8 cellular contexts compared by ENCODE assay signal in the genomic region with DNA sequence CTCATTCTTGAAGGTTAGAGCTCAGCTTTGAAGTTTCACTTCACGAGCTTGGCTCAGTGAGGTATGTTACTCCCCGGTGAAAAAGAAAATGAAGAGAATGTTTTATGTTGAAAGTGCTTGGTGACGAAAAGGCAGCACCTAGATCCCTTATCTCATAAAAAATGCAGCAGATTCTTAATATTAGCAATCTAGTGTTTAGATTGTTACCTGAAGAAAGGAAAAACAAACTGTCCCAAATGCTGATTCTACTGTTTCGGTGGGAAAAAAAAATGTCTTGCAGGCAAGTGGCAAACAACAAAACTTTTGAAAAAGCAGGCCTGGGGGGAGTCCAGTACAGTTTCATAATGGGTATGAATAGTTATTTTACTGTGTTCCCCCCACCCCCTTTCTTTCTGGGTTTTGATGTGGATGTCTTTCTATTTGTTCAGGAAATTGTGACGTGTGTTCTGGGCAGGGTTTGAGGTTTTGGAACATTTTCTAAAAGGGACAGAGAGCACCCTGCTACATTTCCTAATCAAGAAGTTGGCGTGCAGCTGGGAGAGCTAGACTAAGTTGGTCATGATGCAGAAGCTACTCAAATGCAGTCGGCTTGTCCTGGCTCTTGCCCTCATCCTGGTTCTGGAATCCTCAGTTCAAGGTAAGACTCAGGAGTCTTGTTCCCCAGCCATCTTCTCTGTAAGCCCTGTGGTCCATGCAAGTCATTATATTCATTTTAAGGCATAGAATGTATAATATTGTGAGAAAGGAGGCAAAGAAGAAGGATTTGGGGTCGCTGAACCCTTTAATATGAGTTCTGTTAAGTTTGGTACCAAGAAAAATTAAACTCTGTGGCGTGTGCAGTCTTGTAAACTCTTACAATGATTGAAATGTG. TPM values are rescaled to one million over a fixed set of nuclear protein-coding genes. Genes with fewer than 3 reads are reported as not detected.
DNase-seq lines count a peak whose midpoint lies in the region; ATAC-seq lines count a peak whose summit lies in the region.

Gene SRGN (plus strand): TSS at position 504 of the 871 bp plus-strand sequence. CDS start 55 bp downstream, at position 559.

- peak within 1 kb of the TSS; percentile 96 for H3K4me3 Mint-ChIP-seq in activated naive CD8-positive, alpha-beta T cell

- peak within 1 kb of the TSS; percentile 99 for H3K27ac Mint-ChIP-seq in activated naive CD8-positive, alpha-beta T cell

- H3K9me3 ChIP-seq in SJSA1 (replicated peaks) (no peaks in the 10 kb centered on the region), SJCRH30 (replicated peaks) (no peaks in the 10 kb centered on the region)

- intact Hi-C loops in left cardiac atrium (cut with DNase I) = no loop called here

- H3K4me1 Mint-ChIP-seq in activated naive CD8-positive, alpha-beta T cell (ENCODE audit: low read depth) = peaks cover 56% of the 10 kb centered on the region

- ATAC-seq in GM18498 (IDR thresholded peaks at IDR 0.05; ENCODE audit: unreplicated experiment) = peak; percentile 52
- peak; percentile 64 for ATAC-seq in HG02970 (IDR thresholded peaks at IDR 0.05; ENCODE audit: low FRiP score, unreplicated experiment)
- peak; percentile 85 to 86 for ATAC-seq in left cardiac atrium

- H3K27me3 ChIP-seq in SJSA1 (replicated peaks) (no peaks in the 10 kb centered on the region), SJCRH30 (no peaks in the 10 kb centered on the region)

- peak; percentile 55 to 62 for DNase-seq in SJSA1 (ENCODE audit: low read depth in 1 of 2, low spot score in 2 of 2)
- peak; percentile 84 for DNase-seq in left cardiac atrium
- peak; percentile 57 to 77 (median 62) for DNase-seq in stimulated activated CD4-positive, alpha-beta T cell treated with anti-CD3 and anti-CD28 coated beads, Interleukin-12 subunit alpha, Interleukin-12 subunit beta, amount 100 ng/mL, for 48 hours (ENCODE audit: low read depth in 2 of 3, low spot score in 1 of 3)
- DNase-seq in NCI-H2081 (lab: John Stamatoyannopoulos, UW) = no peak
- DNase-seq in SJCRH30 = no peak

- peak within 1 kb of the TSS; percentile 40 for H3K4me3 ChIP-seq in SJSA1
- H3K4me3 ChIP-seq in SJCRH30 = no peak within 1 kb of the TSS

- H3K4me1 ChIP-seq in SJSA1 (replicated peaks) = peaks cover 36% of the 10 kb centered on the region
- no peaks in the 10 kb centered on the region for H3K4me1 ChIP-seq in SJCRH30

- H3K36me3 ChIP-seq in SJSA1 (peaks cover 6% of the 10 kb centered on the region), SJCRH30 (no peaks in the 10 kb centered on the region)

- peaks cover 17% of the 10 kb centered on the region for H3K36me3 Mint-ChIP-seq in activated naive CD8-positive, alpha-beta T cell

- no peaks in the 10 kb centered on the region for H3K27me3 Mint-ChIP-seq in activated naive CD8-positive, alpha-beta T cell

- no peaks in the 10 kb centered on the region for H3K9me3 Mint-ChIP-seq in activated naive CD8-positive, alpha-beta T cell (ENCODE audit: low read depth)

- H3K27ac ChIP-seq in SJSA1 = peak within 1 kb of the TSS; percentile 73
- H3K27ac ChIP-seq in SJCRH30 = no peak within 1 kb of the TSS

RNA-seq across cellular contexts. Expression of gene SRGN, which starts in this region (rescaled TPM):
- total RNA-seq in SJSA1 (2014; rRNA removed; shearing (Covaris generic)) = 232 and 251 TPM in 2 replicates
- total RNA-seq in left cardiac atrium = 100 to 1,000 TPM in 1 of 2 donors, 10 to 100 TPM in 1; 89.7 to 121 TPM
- 0.51 and 0.59 TPM in 2 replicates for total RNA-seq in SJCRH30 (2014; rRNA removed; shearing (Covaris generic))

Comparison
In these comparisons a context has a peak if more than half of its experiments do, and no peak if none do; other contexts are left out.
1. RNA of gene SRGN (total RNA-seq): 232 to 251 TPM in SJSA1 and 89.7 to 121 TPM in left cardiac atrium; 0.51 to 0.59 TPM in SJCRH30; every median in the first group is over 10 times any median in the second.
2. DNase-seq: peak in SJSA1 (2 of 2), left cardiac atrium (single experiment) and stimulated activated CD4-positive, alpha-beta T cell treated with anti-CD3 and anti-CD28 coated beads, Interleukin-12 subunit alpha, Interleukin-12 subunit beta, amount 100 ng/mL, for 48 hours (3 of 3); none in NCI-H2081 (0 of 2) and SJCRH30 (0 of 2).
3. Peak in every context shown above with its lines, with median percentiles within 50 percentile points of each other: ATAC-seq.